In genomic region chr5:173165193-173165988, GRCh38 we compare ENCODE assay signal across 13 cellular contexts. TPM values are rescaled to one million over a fixed set of nuclear protein-coding genes. Genes with fewer than 3 reads are reported as not detected.
DNase-seq lines count a peak whose midpoint lies in the region; ATAC-seq and TF ChIP-seq lines count a peak whose summit lies in the region.
"Had no signal": no experiment of that assay in that cellular context is flagged by ENCODE, and none has a peak within 500 bp of the region (broad histone marks: within the 10 kb centered on the region; RNA-seq: fewer than 3 reads in every experiment).

No MANE protein-coding gene starts in this region.

- no peak overlapping the region for H3K56ac ChIP-seq in mesendoderm (ENCODE audit: low read length)

- peak; percentile 76 to 92 (median 84) for ATAC-seq in heart right ventricle
- ATAC-seq in stimulated activated effector memory CD8-positive, alpha-beta T cell treated with anti-CD3 and anti-CD28 coated beads, Interleukin-12 subunit alpha, Interleukin-12 subunit beta, amount 100 ng/mL, for 72 hours = no peak

- H3K18ac ChIP-seq in mesendoderm (ENCODE audit: low read length) = no peak overlapping the region

- TF ChIP-seq CTCF in chondrocyte (IDR thresholded peaks at IDR 0.05) (no peak), heart right ventricle (IDR thresholded peaks at IDR 0.05) (peak in 2 of 9 donors; percentile 21 to 41), liver (IDR thresholded peaks at IDR 0.05; ENCODE audit: low read depth, low read length, missing input control) (no peak), GM13977 (IDR thresholded peaks at IDR 0.05; ENCODE audit: extremely low read depth, insufficient read depth, missing control alignments) (no peak)

- TF ChIP-seq RAD21 in liver (IDR thresholded peaks at IDR 0.05) = no peak

- no peak overlapping the region for H3K4me3 Mint-ChIP-seq in chondrocyte (ENCODE audit: unreplicated experiment)
- no peak overlapping the region for H3K4me3 Mint-ChIP-seq in stimulated activated effector memory CD8-positive, alpha-beta T cell treated with anti-CD3 and anti-CD28 coated beads, Interleukin-12 subunit alpha, Interleukin-12 subunit beta, amount 100 ng/mL, for 72 hours
- H3K4me3 Mint-ChIP-seq: HFFc6 had no signal

- peaks cover 0 to 46% (median 19%) of the 10 kb centered on the region in 9 donors for H3K36me3 ChIP-seq in heart right ventricle
- H3K36me3 ChIP-seq in liver (ENCODE audit: control insufficient read depth in 4 of 4, insufficient read depth in 3 of 4, low read depth in 1 of 4, low read length in 3 of 4) = peaks cover 0 to 27% (median 8%) of the 10 kb centered on the region in 4 donors
- no peaks in the 10 kb centered on the region for H3K36me3 ChIP-seq in mesendoderm (ENCODE audit: control insufficient read depth, insufficient read depth, low read length)

- H3K4me3 ChIP-seq in heart right ventricle (no peak overlapping the region), liver (ENCODE audit: low read depth in 1 of 3, low read length in 3 of 3) (no peak overlapping the region), mesendoderm (ENCODE audit: low read length) (no peak overlapping the region)
- H3K4me3 ChIP-seq: BLaER1 had no signal

- no peak overlapping the region for H3K4me2 ChIP-seq in mesendoderm (ENCODE audit: low read length)
- H3K4me2 ChIP-seq: BLaER1 had no signal

- H3K79me2 ChIP-seq in mesendoderm (ENCODE audit: control insufficient read depth, insufficient read depth, low read length) = no peaks in the 10 kb centered on the region

- no peak overlapping the region for H4K8ac ChIP-seq in mesendoderm (ENCODE audit: low read depth, low read length)

- intact Hi-C loops in heart right ventricle (cut with DNase I) = loop anchor here in 8 of 10 donors (2.0 to 10.0 kb wide), 7 partner anchors 37 to 119 kb away; partner anchors contain the start of gene NKX2-5 (in 1 of the 8)

- 43 to 58% methylated on average over 2 of the region's 2 CpGs for WGBS in heart right ventricle, 2 donors
- 89% methylated on average over 2 of the region's 2 CpGs for WGBS in liver
- no CpG with 5 or more reads among the region's 2 CpGs for WGBS in mesendoderm (ENCODE audit: extremely low coverage, insufficient coverage, low lambda C conversion rate)

- peak overlapping the region; percentile 37 for H3K27ac Mint-ChIP-seq in chondrocyte (ENCODE audit: unreplicated experiment)
- peak overlapping the region; percentile 64 for H3K27ac Mint-ChIP-seq in stimulated activated effector memory CD8-positive, alpha-beta T cell treated with anti-CD3 and anti-CD28 coated beads, Interleukin-12 subunit alpha, Interleukin-12 subunit beta, amount 100 ng/mL, for 72 hours
- H3K27ac Mint-ChIP-seq: HFFc6 had no signal

- H3K27me3 Mint-ChIP-seq in chondrocyte (ENCODE audit: low read depth) = no peaks in the 10 kb centered on the region

- in situ Hi-C loops in GM13977 (cut with MboI; ENCODE audit: low pct_unique_long_range_greater_than_20kb, low sequenced_read_pairs, unreplicated experiment) = no loop called here

- H3K27me3 ChIP-seq in heart right ventricle (no peaks in the 10 kb centered on the region), liver (ENCODE audit: control insufficient read depth in 4 of 4, insufficient read depth in 4 of 4, low read length in 3 of 4) (no peaks in the 10 kb centered on the region), mesendoderm (ENCODE audit: insufficient read depth, low read length, poor library complexity) (no peaks in the 10 kb centered on the region)
- H3K27me3 ChIP-seq: BLaER1 had no signal

- DNase-seq in chondrocyte (ENCODE audit: low spot score) (no peak), heart right ventricle (peak; percentile 23 to 31), mesendoderm (no peak), SW 1271 (lab: John Stamatoyannopoulos, UW) (no peak), GM13977 (ENCODE audit: low spot score) (no peak)
- DNase-seq in stimulated activated effector memory CD8-positive, alpha-beta T cell treated with anti-CD3 and anti-CD28 coated beads, Interleukin-12 subunit alpha, Interleukin-12 subunit beta, amount 100 ng/mL, for 72 hours (ENCODE audit: low spot score in 2 of 2) = no peak
- DNase-seq: NCI-H1105 treated with DMSO at 0.1 percent for 48 hours, NCI-H187 treated with DMSO at 0.1 percent for 48 hours, NCI-H2171, NCI-H774 had no signal

- H4K5ac ChIP-seq in mesendoderm (ENCODE audit: low read length) = no peak overlapping the region

- no peaks in the 10 kb centered on the region for H3K79me1 ChIP-seq in mesendoderm (ENCODE audit: low read length)

- H3K4me1 Mint-ChIP-seq in chondrocyte (ENCODE audit: low read depth) = no peaks in the 10 kb centered on the region
- H3K4me1 Mint-ChIP-seq in stimulated activated effector memory CD8-positive, alpha-beta T cell treated with anti-CD3 and anti-CD28 coated beads, Interleukin-12 subunit alpha, Interleukin-12 subunit beta, amount 100 ng/mL, for 72 hours = no peaks in the 10 kb centered on the region

- no peak overlapping the region for H2BK15ac ChIP-seq in mesendoderm (replicated peaks; ENCODE audit: low read depth)

- H3K36me3 Mint-ChIP-seq in chondrocyte (ENCODE audit: low read depth) = peaks cover 13% of the 10 kb centered on the region
- H3K36me3 Mint-ChIP-seq in stimulated activated effector memory CD8-positive, alpha-beta T cell treated with anti-CD3 and anti-CD28 coated beads, Interleukin-12 subunit alpha, Interleukin-12 subunit beta, amount 100 ng/mL, for 72 hours = peaks cover 39% of the 10 kb centered on the region

- no peaks in the 10 kb centered on the region for H3K9me3 ChIP-seq in heart right ventricle
- no peaks in the 10 kb centered on the region for H3K9me3 ChIP-seq in liver (ENCODE audit: control insufficient read depth in 4 of 4, low read length in 3 of 4)
- H3K9me3 ChIP-seq: BLaER1 had no signal

- no peaks in the 10 kb centered on the region for H3K9me3 Mint-ChIP-seq in chondrocyte (ENCODE audit: low read depth)
- no peaks in the 10 kb centered on the region for H3K9me3 Mint-ChIP-seq in stimulated activated effector memory CD8-positive, alpha-beta T cell treated with anti-CD3 and anti-CD28 coated beads, Interleukin-12 subunit alpha, Interleukin-12 subunit beta, amount 100 ng/mL, for 72 hours
- H3K9me3 Mint-ChIP-seq: HFFc6 had no signal

- peak overlapping the region; percentile 26 to 84 (median 72) for H3K27ac ChIP-seq in heart right ventricle
- no peak overlapping the region for H3K27ac ChIP-seq in liver (ENCODE audit: low read depth in 1 of 2, low read length in 2 of 2)
- no peak overlapping the region for H3K27ac ChIP-seq in mesendoderm (ENCODE audit: low read depth, low read length)
- H3K27ac ChIP-seq: BLaER1 had no signal

- no peak overlapping the region for H2AK5ac ChIP-seq in mesendoderm (ENCODE audit: low read length)

- no peak overlapping the region for H2BK120ac ChIP-seq in mesendoderm (ENCODE audit: low read depth, low read length)

- H3K23ac ChIP-seq in mesendoderm (ENCODE audit: low read length) = no peak overlapping the region

- H2BK5ac ChIP-seq in mesendoderm (ENCODE audit: low read length) = no peak overlapping the region

- H3K9ac ChIP-seq in liver (ENCODE audit: low read depth in 1 of 2, low read length in 2 of 2) (no peak overlapping the region), mesendoderm (ENCODE audit: low read length) (no peak overlapping the region)
- H3K9ac ChIP-seq: BLaER1 had no signal

- no peak overlapping the region for H3K4ac ChIP-seq in mesendoderm (ENCODE audit: low read depth, low read length)

- peaks cover 0 to 56% (median 21%) of the 10 kb centered on the region in 9 donors for H3K4me1 ChIP-seq in heart right ventricle
- H3K4me1 ChIP-seq in liver (ENCODE audit: control insufficient read depth in 4 of 4, insufficient read depth in 4 of 4, low read length in 3 of 4) = peaks cover 0 to 6% (median 5%) of the 10 kb centered on the region in 4 donors
- no peaks in the 10 kb centered on the region for H3K4me1 ChIP-seq in mesendoderm (ENCODE audit: control insufficient read depth, low read depth, low read length)
- H3K4me1 ChIP-seq: BLaER1 had no signal

TF ChIP-seq in liver, 16 proteins besides CTCF, POLR2A, EP300 and RAD21:
- TF ChIP-seq HNF4G (IDR thresholded peaks at IDR 0.05) (peak; percentile 52), REST (IDR thresholded peaks at IDR 0.05) (no peak), TAF1 (conservative IDR thresholded peaks at IDR 0.05) (no peak), FOXA2 (IDR thresholded peaks at IDR 0.05) (no peak), RXRA (IDR thresholded peaks at IDR 0.05) (peak; percentile 10 to 45), HNF4A (conservative IDR thresholded peaks at IDR 0.05) (peak; percentile 62 to 87), JUND (IDR thresholded peaks at IDR 0.05) (no peak)

RNA-seq across cellular contexts. Expression of gene BNIP1, which starts 21.1 kb away (rescaled TPM):
- 9.4 to 11.2 TPM (median 9.5 TPM) in 3 replicates for total RNA-seq in chondrocyte
- 10 to 100 TPM in 5 of 10 donors, 1 to 10 TPM in 5; 8.5 to 12.7 (median 9.9) TPM for total RNA-seq in heart right ventricle
- polyA plus RNA-seq in heart right ventricle = 10 to 100 TPM; 11.6 to 15.9 TPM
- 1 to 10 TPM; 5.4 to 6.9 TPM for total RNA-seq in liver
- 1 to 10 TPM; 4.8 to 5.2 TPM for polyA plus RNA-seq in liver
- 13.2 TPM for polyA plus RNA-seq in mesendoderm (2013, experiment 1 of 2)
- 14.1 TPM for polyA plus RNA-seq in mesendoderm (2013, experiment 2 of 2)

Comparison
In these comparisons a context has a peak if more than half of its experiments do, and no peak if none do; other contexts are left out.
1. DNase-seq: peak in heart right ventricle (2 of 2); none in chondrocyte (single experiment), stimulated activated effector memory CD8-positive, alpha-beta T cell treated with anti-CD3 and anti-CD28 coated beads, Interleukin-12 subunit alpha, Interleukin-12 subunit beta, amount 100 ng/mL, for 72 hours (0 of 2), mesendoderm (single experiment), SW 1271 (0 of 2) and GM13977 (single experiment).
2. H3K27ac ChIP-seq: peak in heart right ventricle (10 of 10); none in liver (0 of 2) and mesendoderm (single experiment).